In genomic region chr19:41174297-41174928, GRCh38 we compare ENCODE assay signal across 27 cellular contexts. TPM values are rescaled to one million over a fixed set of nuclear protein-coding genes. Genes with fewer than 3 reads are reported as not detected.
DNase-seq lines count a peak whose midpoint lies in the region; ATAC-seq and TF ChIP-seq lines count a peak whose summit lies in the region.
"Had no signal": no experiment of that assay in that cellular context is flagged by ENCODE, and none has a peak within 500 bp of the region (broad histone marks: within the 10 kb centered on the region; RNA-seq: fewer than 3 reads in every experiment).

No MANE protein-coding gene starts in this region.

- H3K4ac ChIP-seq in trophoblast cell (ENCODE audit: low read depth, low read length): peak overlapping the region; percentile 93

- H3K27ac ChIP-seq in HCT116 (ENCODE audit: low read depth, low read length): no peak overlapping the region
- peak overlapping the region; percentile 92 for H3K27ac ChIP-seq in hepatocyte
- H3K27ac ChIP-seq in trophoblast cell (ENCODE audit: low read depth, low read length): peak overlapping the region; percentile 99
- H3K27ac ChIP-seq in body of pancreas: no peak overlapping the region
- H3K27ac ChIP-seq: brain microvascular endothelial cell, WERI-Rb-1 had no signal

- H2AFZ ChIP-seq in HCT116 (ENCODE audit: low read depth, low read length, poor library complexity, severe bottlenecking) (no peak overlapping the region), hepatocyte (no peak overlapping the region), trophoblast cell (ENCODE audit: insufficient read depth, low read length, poor library complexity) (peak overlapping the region; percentile 17)

- H3K79me1 ChIP-seq in trophoblast cell (ENCODE audit: low read length): peaks cover 24% of the 10 kb centered on the region

- H3K4me1 Mint-ChIP-seq in activated T-helper 17 cell treated with anti-CD3 and anti-CD28 coated beads, Interleukin-2, amount 50 U/mL, for 72 hours: peaks cover 8% of the 10 kb centered on the region

- no TSS peak for BruUV-seq in HCT116 (replicated peaks; lab: Mats Ljungman, UMichigan)

- TF ChIP-seq RAD21 in HCT116 (IDR thresholded peaks at IDR 0.05; ENCODE audit: low read depth): no peak

- H4K20me1 ChIP-seq in HCT116 (ENCODE audit: insufficient read depth): no peaks in the 10 kb centered on the region
- no peaks in the 10 kb centered on the region for H4K20me1 ChIP-seq in hepatocyte (ENCODE audit: insufficient read depth, poor library complexity, severe bottlenecking)

- H3K27me3 Mint-ChIP-seq in activated T-helper 17 cell treated with anti-CD3 and anti-CD28 coated beads, Interleukin-2, amount 50 U/mL, for 72 hours: no peaks in the 10 kb centered on the region

- WGBS in hepatocyte (ENCODE audit: low lambda C conversion rate, missing lambda C conversion rate): 84% methylated on average over 14 of the region's 15 CpGs
- WGBS in trophoblast cell (ENCODE audit: extremely low coverage, insufficient coverage, insufficient read length): no CpG with 5 or more reads among the region's 15 CpGs
- WGBS in body of pancreas, 2 donors: 75 to 81% methylated on average over 12 to 15 of the region's 15 CpGs

- RAD21 ChIA-PET in HCT116 (lab: Charles Lee; ENCODE audit: low non-redundant PET in 1 of 2, low total read pairs in 2 of 2, uncharacterized antibody in 2 of 2, unreplicated experiment in 2 of 2): no interaction called here

- H3K36me3 Mint-ChIP-seq in activated T-helper 17 cell treated with anti-CD3 and anti-CD28 coated beads, Interleukin-2, amount 50 U/mL, for 72 hours (ENCODE audit: low read depth): no peaks in the 10 kb centered on the region
- H3K36me3 Mint-ChIP-seq: natural killer cell treated with Interleukin-12 subunit alpha and Interleukin-12 subunit beta and Interleukin-15 and Interleukin-18, amount 100 ng/mL, for 72 hours had no signal

- H3K9me2 ChIP-seq in HCT116 (ENCODE audit: insufficient read depth): no peaks in the 10 kb centered on the region
- H3K9me2 ChIP-seq in hepatocyte (replicated peaks; ENCODE audit: insufficient read depth): no peaks in the 10 kb centered on the region

- H3K36me3 ChIP-seq in HCT116 (ENCODE audit: control insufficient read depth in 1 of 2, insufficient read depth in 2 of 2, low read length in 2 of 2): no peaks in the 10 kb centered on the region
- H3K36me3 ChIP-seq in hepatocyte (replicated peaks; ENCODE audit: insufficient read depth, low read depth): no peaks in the 10 kb centered on the region
- H3K36me3 ChIP-seq in trophoblast cell (ENCODE audit: control insufficient read depth in 1 of 2, insufficient read depth in 2 of 2, low read length in 2 of 2): no peaks in the 10 kb centered on the region
- no peaks in the 10 kb centered on the region for H3K36me3 ChIP-seq in body of pancreas (replicated peaks in 1 of 2; ENCODE audit: insufficient read depth in 1 of 2, low read depth in 2 of 2)
- H3K36me3 ChIP-seq: brain microvascular endothelial cell, left lung, upper lobe of left lung, WERI-Rb-1 had no signal

- peak overlapping the region; percentile 90 for H2BK5ac ChIP-seq in trophoblast cell (ENCODE audit: low read depth, low read length, poor library complexity)

- H2BK120ac ChIP-seq in trophoblast cell (ENCODE audit: insufficient read depth, low read length, poor library complexity): peak overlapping the region; percentile 99

- POLR2A ChIA-PET in HCT116 (lab: Charles Lee): no interaction called here

- no peak overlapping the region for H3K4me3 ChIP-seq in HCT116 (replicated peaks in 1 of 2; ENCODE audit: low read depth in 1 of 2, low read length in 2 of 2)
- H3K4me3 ChIP-seq in hepatocyte: no peak overlapping the region
- H3K4me3 ChIP-seq in trophoblast cell (ENCODE audit: low read depth, low read length): no peak overlapping the region
- no peak overlapping the region for H3K4me3 ChIP-seq in body of pancreas
- H3K4me3 ChIP-seq: upper lobe of left lung had no signal

- peak overlapping the region; percentile 96 for H3K18ac ChIP-seq in trophoblast cell (ENCODE audit: low read length)

- CTCF ChIA-PET in HCT116 (lab: Charles Lee): no interaction called here

- H3K9me3 ChIP-seq in HCT116 (ENCODE audit: control insufficient read depth in 1 of 2, insufficient read depth in 1 of 2, low read depth in 1 of 2, low read length in 2 of 2) (no peaks in the 10 kb centered on the region), hepatocyte (ENCODE audit: low read depth) (no peaks in the 10 kb centered on the region), trophoblast cell (ENCODE audit: insufficient read depth, low read depth, low read length) (no peaks in the 10 kb centered on the region), body of pancreas (no peaks in the 10 kb centered on the region)
- H3K9me3 ChIP-seq: left lung, upper lobe of left lung had no signal

- TF ChIP-seq POLR2A in HCT116 (IDR thresholded peaks at IDR 0.05; ENCODE audit: borderline replicate concordance, extremely low read depth, insufficient read depth, insufficient read length) (no peak), body of pancreas (IDR thresholded peaks at IDR 0.05) (no peak)

- H3K9me3 Mint-ChIP-seq in activated T-helper 17 cell treated with anti-CD3 and anti-CD28 coated beads, Interleukin-2, amount 50 U/mL, for 72 hours: no peaks in the 10 kb centered on the region
- H3K9me3 Mint-ChIP-seq: natural killer cell treated with Interleukin-12 subunit alpha and Interleukin-12 subunit beta and Interleukin-15 and Interleukin-18, amount 100 ng/mL, for 72 hours had no signal

- no peak for DNase-seq in HCT116 (ENCODE audit: low read depth, low spot score)
- no peak for DNase-seq in hepatocyte (ENCODE audit: low spot score)
- DNase-seq in trophoblast cell: no peak
- DNase-seq in islet precursor cell: no peak
- DNase-seq in body of pancreas: no peak
- no peak for DNase-seq in left ventricle myocardium superior
- DNase-seq: activated CD4-positive, alpha-beta T cell treated with anti-CD3 and anti-CD28 coated beads, Interleukin-2, amount 50 U/mL, for 1 hour; activated naive CD4-positive, alpha-beta T cell; activated T-cell treated with anti-CD3 and anti-CD28 coated beads, Interleukin-2, amount 50 U/mL, for 48 hours; brain microvascular endothelial cell; foreskin fibroblast; HCEC 1CT; left lung; midbrain; NCI-H1092 treated with DMSO at 0.1 percent for 48 hours; NCI-H1930; NCI-H524 treated with DMSO at 0.1 percent for 48 hours; NK-92 treated with Interleukin-12 subunit alpha and Interleukin-12 subunit beta, amount 100 ng/mL, for 24 hours; SHP77 treated with DMSO at 0.1 percent for 48 hours; T-helper 9 cell; upper lobe of left lung; WERI-Rb-1 had no signal

- H3K4me1 ChIP-seq in HCT116 (ENCODE audit: control insufficient read depth in 1 of 2, insufficient read depth in 2 of 2, low read length in 2 of 2): peaks cover 25 to 62% of the 10 kb centered on the region in 2 experiments
- H3K4me1 ChIP-seq in hepatocyte (ENCODE audit: insufficient read depth): peaks cover 20% of the 10 kb centered on the region
- H3K4me1 ChIP-seq in trophoblast cell (ENCODE audit: control insufficient read depth in 1 of 2, insufficient read depth in 2 of 2, low read length in 2 of 2): peaks cover 25 to 27% of the 10 kb centered on the region in 2 experiments
- H3K4me1 ChIP-seq in body of pancreas: peaks cover 13% of the 10 kb centered on the region

- H3K4me2 ChIP-seq in HCT116 (ENCODE audit: low read length): peak overlapping the region; percentile 90
- peak overlapping the region; percentile 68 for H3K4me2 ChIP-seq in hepatocyte
- H3K4me2 ChIP-seq in trophoblast cell (ENCODE audit: low read length): no peak overlapping the region

- peak overlapping the region; percentile 92 for H4K8ac ChIP-seq in trophoblast cell (ENCODE audit: low read depth, low read length)

- H4K12ac ChIP-seq in trophoblast cell (ENCODE audit: low read depth, low read length): no peak overlapping the region

- no peak overlapping the region for H3K23ac ChIP-seq in trophoblast cell (ENCODE audit: low read length)

- H3K79me2 ChIP-seq in HCT116 (ENCODE audit: insufficient read depth, low read length) (no peaks in the 10 kb centered on the region), hepatocyte (peaks cover 23% of the 10 kb centered on the region), trophoblast cell (ENCODE audit: control insufficient read depth, insufficient read depth, low read length, poor library complexity) (peaks cover 4% of the 10 kb centered on the region)

- intact Hi-C loops in HCT116 (cut with micrococcal nuclease): no loop called here
- intact Hi-C loops in body of pancreas (cut with DNase I): no loop called here
- intact Hi-C loops in left ventricle myocardium superior (cut with micrococcal nuclease): no loop called here

- H3K14ac ChIP-seq in trophoblast cell (ENCODE audit: low read length): peak overlapping the region; percentile 98

- H2BK12ac ChIP-seq in trophoblast cell (ENCODE audit: low read length): peak overlapping the region; percentile 100

- H3K4me3 Mint-ChIP-seq in activated T-helper 17 cell treated with anti-CD3 and anti-CD28 coated beads, Interleukin-2, amount 50 U/mL, for 72 hours: no peak overlapping the region
- H3K4me3 Mint-ChIP-seq: natural killer cell treated with Interleukin-12 subunit alpha and Interleukin-12 subunit beta and Interleukin-15 and Interleukin-18, amount 100 ng/mL, for 72 hours had no signal

- peak overlapping the region; percentile 97 for H4K91ac ChIP-seq in trophoblast cell (ENCODE audit: low read depth, low read length)

- no peak for TF ChIP-seq CTCF in HCT116 (IDR thresholded peaks at IDR 0.05 in 2 of 3, conservative IDR thresholded peaks at IDR 0.05 in 1 of 3; ENCODE audit: borderline replicate concordance in 1 of 3, insufficient read depth in 1 of 3, low read depth in 2 of 3, low read length in 2 of 3)
- no peak for TF ChIP-seq CTCF in hepatocyte (IDR thresholded peaks at IDR 0.05; ENCODE audit: poor library complexity)
- no peak for TF ChIP-seq CTCF in body of pancreas (IDR thresholded peaks at IDR 0.05)

- H3K27ac Mint-ChIP-seq in activated T-helper 17 cell treated with anti-CD3 and anti-CD28 coated beads, Interleukin-2, amount 50 U/mL, for 72 hours: peak overlapping the region; percentile 31
- H3K27ac Mint-ChIP-seq: natural killer cell treated with Interleukin-12 subunit alpha and Interleukin-12 subunit beta and Interleukin-15 and Interleukin-18, amount 100 ng/mL, for 72 hours had no signal

- H3K9ac ChIP-seq in HCT116 (ENCODE audit: low read length): no peak overlapping the region
- H3K9ac ChIP-seq in trophoblast cell (ENCODE audit: low read length): no peak overlapping the region

- ATAC-seq in HCT116: no peak
- no peak for ATAC-seq in activated T-helper 17 cell treated with anti-CD3 and anti-CD28 coated beads, Interleukin-2, amount 50 U/mL, for 72 hours (replicated peaks)
- ATAC-seq in body of pancreas: no peak
- ATAC-seq in HG03432 (IDR thresholded peaks at IDR 0.05; ENCODE audit: unreplicated experiment): no peak
- no peak for ATAC-seq in left ventricle myocardium superior
- ATAC-seq: left lung; natural killer cell treated with Interleukin-12 subunit alpha and Interleukin-12 subunit beta and Interleukin-15 and Interleukin-18, amount 100 ng/mL, for 72 hours; Panc1 had no signal

- H2AK5ac ChIP-seq in trophoblast cell (ENCODE audit: low read length): peak overlapping the region; percentile 99

- H3K27me3 ChIP-seq in HCT116 (ENCODE audit: insufficient read depth, low read length) (no peaks in the 10 kb centered on the region), hepatocyte (no peaks in the 10 kb centered on the region), trophoblast cell (ENCODE audit: insufficient read depth, low read length) (no peaks in the 10 kb centered on the region), body of pancreas (no peaks in the 10 kb centered on the region)
- H3K27me3 ChIP-seq: brain microvascular endothelial cell, left lung, upper lobe of left lung had no signal

RNA-seq across cellular contexts. Expression of gene CYP2S1, which starts 18.6 kb away (rescaled TPM):
- total RNA-seq in HCT116 (2021; ENCODE audit: unreplicated experiment): 17.6 TPM
- polyA plus RNA-seq in HCT116 (2012): 21.8 TPM in 2 replicates
- under 1 TPM in 1 of 2 donors, not detected in 1; 0.13 TPM for total RNA-seq in activated T-helper 17 cell treated with anti-CD3 and anti-CD28 coated beads, Interleukin-2, amount 50 U/mL, for 72 hours
- total RNA-seq in hepatocyte: 8.5 and 11.6 TPM in 2 replicates
- 23.7 and 26.0 TPM in 2 replicates for polyA plus RNA-seq in hepatocyte
- polyA plus RNA-seq in trophoblast cell (2013): 10.3 and 11.2 TPM in 2 replicates
- total RNA-seq in body of pancreas: 1 to 10 TPM in 1 of 2 donors, not detected in 1; 6.7 TPM
- total RNA-seq in left ventricle myocardium superior: 0.87 TPM
- total RNA-seq: natural killer cell treated with Interleukin-12 subunit alpha and Interleukin-12 subunit beta and Interleukin-15 and Interleukin-18, amount 100 ng/mL, for 72 hours; osteocyte had no signal

RNA-seq across cellular contexts. Expression of gene AXL, which starts 44.6 kb away (rescaled TPM):
- total RNA-seq in HCT116 (2021; ENCODE audit: unreplicated experiment) (47.4 TPM), hepatocyte (35.0 and 45.9 TPM in 2 replicates), body of pancreas (10 to 100 TPM; 14.2 to 15.0 TPM), left ventricle myocardium superior (13.8 TPM)
- 48.4 and 49.6 TPM in 2 replicates for polyA plus RNA-seq in HCT116 (2012)
- 1 to 10 TPM in 1 of 2 donors, under 1 TPM in 1; 0.04 to 2.3 TPM for total RNA-seq in activated T-helper 17 cell treated with anti-CD3 and anti-CD28 coated beads, Interleukin-2, amount 50 U/mL, for 72 hours
- 15.0 and 17.3 TPM in 2 replicates for polyA plus RNA-seq in hepatocyte
- 76.6 and 78.9 TPM in 2 replicates for polyA plus RNA-seq in trophoblast cell (2013)
- total RNA-seq: natural killer cell treated with Interleukin-12 subunit alpha and Interleukin-12 subunit beta and Interleukin-15 and Interleukin-18, amount 100 ng/mL, for 72 hours had no signal

Comparison
In these comparisons a context has a peak if more than half of its experiments do, and no peak if none do; other contexts are left out.
1. H3K27ac ChIP-seq: peak in hepatocyte (single experiment) and trophoblast cell (single experiment); none in HCT116 (single experiment) and body of pancreas (0 of 4).